Comparison of ENCODE assay signal across 2 cellular contexts in the genomic region with DNA sequence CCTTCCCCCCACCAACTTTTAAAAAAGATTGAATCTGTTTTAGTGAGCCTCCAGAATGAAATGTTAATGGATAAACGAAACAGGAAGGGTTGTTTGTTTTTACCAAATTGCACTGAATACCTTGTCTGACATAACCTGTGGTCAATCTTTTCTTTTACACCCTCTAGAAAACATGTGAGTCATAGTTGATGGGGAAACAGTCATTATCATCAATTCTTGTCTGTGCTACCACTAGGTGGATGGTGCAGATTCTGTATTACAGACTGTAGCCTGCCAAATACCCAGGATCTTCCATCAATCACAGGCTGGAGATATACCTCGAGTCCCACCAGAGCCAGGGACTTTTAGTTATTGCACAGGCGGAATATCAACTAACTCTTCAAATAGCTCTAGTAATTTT.
TF ChIP-seq lines count a peak whose summit lies in the region.

No MANE protein-coding gene starts in this region.

TF ChIP-seq in HCT116, 20 proteins besides CTCF, POLR2A, EP300 and RAD21 (continued from another document):
- TF ChIP-seq, protein P1, sequence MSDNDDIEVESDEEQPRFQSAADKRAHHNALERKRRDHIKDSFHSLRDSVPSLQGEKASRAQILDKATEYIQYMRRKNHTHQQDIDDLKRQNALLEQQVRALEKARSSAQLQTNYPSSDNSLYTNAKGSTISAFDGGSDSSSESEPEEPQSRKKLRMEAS (IDR thresholded peaks at IDR 0.05): 0 out of 2 replicates have a peak, but pooled peaks have one; percentile 24
- TF ChIP-seq ZFX (IDR thresholded peaks at IDR 0.05): no peak
- peak; percentile 46 for TF ChIP-seq FOSL1 (IDR thresholded peaks at IDR 0.05; ENCODE audit: low read depth)
- no peak for TF ChIP-seq EGR1 (IDR thresholded peaks at IDR 0.05; ENCODE audit: low read depth)
- TF ChIP-seq, protein P2, sequence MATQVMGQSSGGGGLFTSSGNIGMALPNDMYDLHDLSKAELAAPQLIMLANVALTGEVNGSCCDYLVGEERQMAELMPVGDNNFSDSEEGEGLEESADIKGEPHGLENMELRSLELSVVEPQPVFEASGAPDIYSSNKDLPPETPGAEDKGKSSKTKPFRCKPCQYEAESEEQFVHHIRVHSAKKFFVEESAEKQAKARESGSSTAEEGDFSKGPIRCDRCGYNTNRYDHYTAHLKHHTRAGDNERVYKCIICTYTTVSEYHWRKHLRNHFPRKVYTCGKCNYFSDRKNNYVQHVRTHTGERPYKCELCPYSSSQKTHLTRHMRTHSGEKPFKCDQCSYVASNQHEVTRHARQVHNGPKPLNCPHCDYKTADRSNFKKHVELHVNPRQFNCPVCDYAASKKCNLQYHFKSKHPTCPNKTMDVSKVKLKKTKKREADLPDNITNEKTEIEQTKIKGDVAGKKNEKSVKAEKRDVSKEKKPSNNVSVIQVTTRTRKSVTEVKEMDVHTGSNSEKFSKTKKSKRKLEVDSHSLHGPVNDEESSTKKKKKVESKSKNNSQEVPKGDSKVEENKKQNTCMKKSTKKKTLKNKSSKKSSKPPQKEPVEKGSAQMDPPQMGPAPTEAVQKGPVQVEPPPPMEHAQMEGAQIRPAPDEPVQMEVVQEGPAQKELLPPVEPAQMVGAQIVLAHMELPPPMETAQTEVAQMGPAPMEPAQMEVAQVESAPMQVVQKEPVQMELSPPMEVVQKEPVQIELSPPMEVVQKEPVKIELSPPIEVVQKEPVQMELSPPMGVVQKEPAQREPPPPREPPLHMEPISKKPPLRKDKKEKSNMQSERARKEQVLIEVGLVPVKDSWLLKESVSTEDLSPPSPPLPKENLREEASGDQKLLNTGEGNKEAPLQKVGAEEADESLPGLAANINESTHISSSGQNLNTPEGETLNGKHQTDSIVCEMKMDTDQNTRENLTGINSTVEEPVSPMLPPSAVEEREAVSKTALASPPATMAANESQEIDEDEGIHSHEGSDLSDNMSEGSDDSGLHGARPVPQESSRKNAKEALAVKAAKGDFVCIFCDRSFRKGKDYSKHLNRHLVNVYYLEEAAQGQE (IDR thresholded peaks at IDR 0.05; ENCODE audit: low read depth): no peak
- TF ChIP-seq EZH2phosphoT487 (IDR thresholded peaks at IDR 0.05; ENCODE audit: borderline replicate concordance): no peak
- no peak for TF ChIP-seq YY1 (IDR thresholded peaks at IDR 0.05; ENCODE audit: extremely low read depth, insufficient replicate concordance, low read depth, low read length)
- TF ChIP-seq TCF7L2 (IDR thresholded peaks at IDR 0.05; ENCODE audit: borderline replicate concordance, extremely low read depth, insufficient read depth, insufficient read length): no peak
- TF ChIP-seq SIN3A (IDR thresholded peaks at IDR 0.05; ENCODE audit: low read depth): no peak
- peak; percentile 41; the same call in 1 of the 2 replicates for TF ChIP-seq CBX3 (IDR thresholded peaks at IDR 0.05; ENCODE audit: low read depth)
- TF ChIP-seq POLR2AphosphoS5 (IDR thresholded peaks at IDR 0.05; ENCODE audit: low read depth, low read length): no peak
- no peak for TF ChIP-seq ZNF274 (IDR thresholded peaks at IDR 0.05; ENCODE audit: low read depth, low read length)
- peak; percentile 57 for TF ChIP-seq CEBPB (IDR thresholded peaks at IDR 0.05; ENCODE audit: low read depth)
- TF ChIP-seq JUND (IDR thresholded peaks at IDR 0.05): peak; percentile 41; the same call in 1 of the 2 replicates
- no peak for TF ChIP-seq SRF (IDR thresholded peaks at IDR 0.05; ENCODE audit: low read depth)
- TF ChIP-seq, protein P3, sequence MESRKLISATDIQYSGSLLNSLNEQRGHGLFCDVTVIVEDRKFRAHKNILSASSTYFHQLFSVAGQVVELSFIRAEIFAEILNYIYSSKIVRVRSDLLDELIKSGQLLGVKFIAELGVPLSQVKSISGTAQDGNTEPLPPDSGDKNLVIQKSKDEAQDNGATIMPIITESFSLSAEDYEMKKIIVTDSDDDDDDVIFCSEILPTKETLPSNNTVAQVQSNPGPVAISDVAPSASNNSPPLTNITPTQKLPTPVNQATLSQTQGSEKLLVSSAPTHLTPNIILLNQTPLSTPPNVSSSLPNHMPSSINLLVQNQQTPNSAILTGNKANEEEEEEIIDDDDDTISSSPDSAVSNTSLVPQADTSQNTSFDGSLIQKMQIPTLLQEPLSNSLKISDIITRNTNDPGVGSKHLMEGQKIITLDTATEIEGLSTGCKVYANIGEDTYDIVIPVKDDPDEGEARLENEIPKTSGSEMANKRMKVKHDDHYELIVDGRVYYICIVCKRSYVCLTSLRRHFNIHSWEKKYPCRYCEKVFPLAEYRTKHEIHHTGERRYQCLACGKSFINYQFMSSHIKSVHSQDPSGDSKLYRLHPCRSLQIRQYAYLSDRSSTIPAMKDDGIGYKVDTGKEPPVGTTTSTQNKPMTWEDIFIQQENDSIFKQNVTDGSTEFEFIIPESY (IDR thresholded peaks at IDR 0.05; ENCODE audit: extremely low read depth, insufficient replicate concordance, low read length): no peak

TF ChIP-seq in SK-N-SH treated with all-trans-retinoic acid at 6 μM for 48 hours, 23 proteins besides CTCF, POLR2A, EP300 and RAD21 (continued from another document):
- TF ChIP-seq, protein P4, sequence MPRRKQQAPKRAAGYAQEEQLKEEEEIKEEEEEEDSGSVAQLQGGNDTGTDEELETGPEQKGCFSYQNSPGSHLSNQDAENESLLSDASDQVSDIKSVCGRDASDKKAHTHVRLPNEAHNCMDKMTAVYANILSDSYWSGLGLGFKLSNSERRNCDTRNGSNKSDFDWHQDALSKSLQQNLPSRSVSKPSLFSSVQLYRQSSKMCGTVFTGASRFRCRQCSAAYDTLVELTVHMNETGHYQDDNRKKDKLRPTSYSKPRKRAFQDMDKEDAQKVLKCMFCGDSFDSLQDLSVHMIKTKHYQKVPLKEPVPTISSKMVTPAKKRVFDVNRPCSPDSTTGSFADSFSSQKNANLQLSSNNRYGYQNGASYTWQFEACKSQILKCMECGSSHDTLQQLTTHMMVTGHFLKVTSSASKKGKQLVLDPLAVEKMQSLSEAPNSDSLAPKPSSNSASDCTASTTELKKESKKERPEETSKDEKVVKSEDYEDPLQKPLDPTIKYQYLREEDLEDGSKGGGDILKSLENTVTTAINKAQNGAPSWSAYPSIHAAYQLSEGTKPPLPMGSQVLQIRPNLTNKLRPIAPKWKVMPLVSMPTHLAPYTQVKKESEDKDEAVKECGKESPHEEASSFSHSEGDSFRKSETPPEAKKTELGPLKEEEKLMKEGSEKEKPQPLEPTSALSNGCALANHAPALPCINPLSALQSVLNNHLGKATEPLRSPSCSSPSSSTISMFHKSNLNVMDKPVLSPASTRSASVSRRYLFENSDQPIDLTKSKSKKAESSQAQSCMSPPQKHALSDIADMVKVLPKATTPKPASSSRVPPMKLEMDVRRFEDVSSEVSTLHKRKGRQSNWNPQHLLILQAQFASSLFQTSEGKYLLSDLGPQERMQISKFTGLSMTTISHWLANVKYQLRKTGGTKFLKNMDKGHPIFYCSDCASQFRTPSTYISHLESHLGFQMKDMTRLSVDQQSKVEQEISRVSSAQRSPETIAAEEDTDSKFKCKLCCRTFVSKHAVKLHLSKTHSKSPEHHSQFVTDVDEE (CRISPR knock-in tag; IDR thresholded peaks at IDR 0.05): no peak
- TF ChIP-seq, protein P5, sequence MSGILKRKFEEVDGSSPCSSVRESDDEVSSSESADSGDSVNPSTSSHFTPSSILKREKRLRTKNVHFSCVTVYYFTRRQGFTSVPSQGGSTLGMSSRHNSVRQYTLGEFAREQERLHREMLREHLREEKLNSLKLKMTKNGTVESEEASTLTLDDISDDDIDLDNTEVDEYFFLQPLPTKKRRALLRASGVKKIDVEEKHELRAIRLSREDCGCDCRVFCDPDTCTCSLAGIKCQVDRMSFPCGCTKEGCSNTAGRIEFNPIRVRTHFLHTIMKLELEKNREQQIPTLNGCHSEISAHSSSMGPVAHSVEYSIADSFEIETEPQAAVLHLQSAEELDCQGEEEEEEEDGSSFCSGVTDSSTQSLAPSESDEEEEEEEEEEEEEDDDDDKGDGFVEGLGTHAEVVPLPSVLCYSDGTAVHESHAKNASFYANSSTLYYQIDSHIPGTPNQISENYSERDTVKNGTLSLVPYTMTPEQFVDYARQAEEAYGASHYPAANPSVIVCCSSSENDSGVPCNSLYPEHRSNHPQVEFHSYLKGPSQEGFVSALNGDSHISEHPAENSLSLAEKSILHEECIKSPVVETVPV (CRISPR knock-in tag; IDR thresholded peaks at IDR 0.05): no peak
- no peak for TF ChIP-seq TOX (CRISPR knock-in tag; IDR thresholded peaks at IDR 0.05; ENCODE audit: borderline replicate concordance)
- no peak for TF ChIP-seq ESRRG (CRISPR knock-in tag; IDR thresholded peaks at IDR 0.05)
- TF ChIP-seq, protein P6, sequence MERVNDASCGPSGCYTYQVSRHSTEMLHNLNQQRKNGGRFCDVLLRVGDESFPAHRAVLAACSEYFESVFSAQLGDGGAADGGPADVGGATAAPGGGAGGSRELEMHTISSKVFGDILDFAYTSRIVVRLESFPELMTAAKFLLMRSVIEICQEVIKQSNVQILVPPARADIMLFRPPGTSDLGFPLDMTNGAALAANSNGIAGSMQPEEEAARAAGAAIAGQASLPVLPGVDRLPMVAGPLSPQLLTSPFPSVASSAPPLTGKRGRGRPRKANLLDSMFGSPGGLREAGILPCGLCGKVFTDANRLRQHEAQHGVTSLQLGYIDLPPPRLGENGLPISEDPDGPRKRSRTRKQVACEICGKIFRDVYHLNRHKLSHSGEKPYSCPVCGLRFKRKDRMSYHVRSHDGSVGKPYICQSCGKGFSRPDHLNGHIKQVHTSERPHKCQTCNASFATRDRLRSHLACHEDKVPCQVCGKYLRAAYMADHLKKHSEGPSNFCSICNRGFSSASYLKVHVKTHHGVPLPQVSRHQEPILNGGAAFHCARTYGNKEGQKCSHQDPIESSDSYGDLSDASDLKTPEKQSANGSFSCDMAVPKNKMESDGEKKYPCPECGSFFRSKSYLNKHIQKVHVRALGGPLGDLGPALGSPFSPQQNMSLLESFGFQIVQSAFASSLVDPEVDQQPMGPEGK (CRISPR knock-in tag; IDR thresholded peaks at IDR 0.05; ENCODE audit: borderline replicate concordance): no peak
- no peak for TF ChIP-seq OSR1 (CRISPR knock-in tag; IDR thresholded peaks at IDR 0.05)
- TF ChIP-seq, protein P7, sequence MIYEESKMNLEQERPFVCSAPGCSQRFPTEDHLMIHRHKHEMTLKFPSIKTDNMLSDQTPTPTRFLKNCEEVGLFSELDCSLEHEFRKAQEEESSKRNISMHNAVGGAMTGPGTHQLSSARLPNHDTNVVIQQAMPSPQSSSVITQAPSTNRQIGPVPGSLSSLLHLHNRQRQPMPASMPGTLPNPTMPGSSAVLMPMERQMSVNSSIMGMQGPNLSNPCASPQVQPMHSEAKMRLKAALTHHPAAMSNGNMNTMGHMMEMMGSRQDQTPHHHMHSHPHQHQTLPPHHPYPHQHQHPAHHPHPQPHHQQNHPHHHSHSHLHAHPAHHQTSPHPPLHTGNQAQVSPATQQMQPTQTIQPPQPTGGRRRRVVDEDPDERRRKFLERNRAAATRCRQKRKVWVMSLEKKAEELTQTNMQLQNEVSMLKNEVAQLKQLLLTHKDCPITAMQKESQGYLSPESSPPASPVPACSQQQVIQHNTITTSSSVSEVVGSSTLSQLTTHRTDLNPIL (CRISPR knock-in tag; IDR thresholded peaks at IDR 0.05; ENCODE audit: low read depth): no peak
- no peak for TF ChIP-seq ZC3H10 (CRISPR knock-in tag; IDR thresholded peaks at IDR 0.05)
- no peak for TF ChIP-seq ZFP30 (CRISPR knock-in tag; IDR thresholded peaks at IDR 0.05)
- no peak for TF ChIP-seq ARNTL (CRISPR knock-in tag; IDR thresholded peaks at IDR 0.05; ENCODE audit: borderline replicate concordance, low read depth)
